Comparison of ENCODE assay signal across 39 cellular contexts in genomic region chrX:124093222-124093621, GRCh38.
"Had no signal": no experiment of that assay in that cellular context is flagged by ENCODE, and none has a peak within 500 bp of the region (broad histone marks: within the 10 kb centered on the region; RNA-seq: fewer than 3 reads in every experiment).

No MANE protein-coding gene starts in this region.

- H3K4me1 Mint-ChIP-seq: activated CD8-positive, alpha-beta memory T cell treated with anti-CD3 and anti-CD28 coated beads, Interleukin-2, amount 10 ng/mL, durations not matched to agents 7 days and 5 days; activated naive CD8-positive, alpha-beta T cell treated with anti-CD3 and anti-CD28 coated beads, Interleukin-2, amount 10 ng/mL, durations not matched to agents 7 days and 5 days; brain; WTC11 had no signal

- H3K4me1 ChIP-seq: ascending aorta had no signal

- H3K27ac Mint-ChIP-seq: activated CD4-positive, alpha-beta memory T cell treated with anti-CD3 and anti-CD28 coated beads, Interleukin-2, amount 10 ng/mL, durations not matched to agents 7 days and 5 days; activated CD4-positive, alpha-beta T cell treated with anti-CD3 and anti-CD28 coated beads for 36 hours; activated CD8-positive, alpha-beta memory T cell treated with anti-CD3 and anti-CD28 coated beads, Interleukin-2, amount 10 ng/mL, durations not matched to agents 7 days and 5 days; activated naive CD4-positive, alpha-beta T cell treated with anti-CD3 and anti-CD28 coated beads, Interleukin-2, amount 10 ng/mL, durations not matched to agents 7 days and 5 days; activated naive CD8-positive, alpha-beta T cell; activated naive CD8-positive, alpha-beta T cell treated with anti-CD3 and anti-CD28 coated beads, Interleukin-2, amount 10 ng/mL, durations not matched to agents 7 days and 5 days; activated T-cell treated with anti-CD3 and anti-CD28 coated beads, Interleukin-2, amount 50 U/mL, for 24 hours; activated T-helper 2 cell treated with anti-CD3 and anti-CD28 coated beads, Interferon-gamma antibody, Interleukin-2, Interleukin-4, amounts not matched to agents 10 μg/mL and 5 μg/mL and 100 μg/mL, durations not matched to agents 14 hours and 24 hours and 36 hours; brain; T-helper 1 cell treated with Interleukin-12 subunit alpha and Interleukin-12 subunit beta and Interleukin-4 antibody, amounts not matched to agents 30 μg/mL and 1 μg/mL, for 36 hours; T-helper 2 cell treated with Interferon-gamma antibody and Interleukin-4, amounts not matched to agents 5 μg/mL and 100 μg/mL, for 36 hours; WTC11 had no signal

- H3K4me3 ChIP-seq: ascending aorta, cardiac muscle cell had no signal

- H3K27me3 Mint-ChIP-seq: activated CD4-positive, alpha-beta memory T cell treated with anti-CD3 and anti-CD28 coated beads, Interleukin-2, amount 10 ng/mL, durations not matched to agents 7 days and 5 days; activated CD4-positive, alpha-beta T cell treated with anti-CD3 and anti-CD28 coated beads for 36 hours; activated CD8-positive, alpha-beta memory T cell treated with anti-CD3 and anti-CD28 coated beads, Interleukin-2, amount 10 ng/mL, durations not matched to agents 7 days and 5 days; activated naive CD4-positive, alpha-beta T cell treated with anti-CD3 and anti-CD28 coated beads, Interleukin-2, amount 10 ng/mL, durations not matched to agents 7 days and 5 days; activated naive CD4-positive, alpha-beta T cell treated with anti-CD3 and anti-CD28 coated beads, Interleukin-2, amount 50 U/mL, for 24 hours; activated naive CD8-positive, alpha-beta T cell; activated naive CD8-positive, alpha-beta T cell treated with anti-CD3 and anti-CD28 coated beads, Interleukin-2, amount 10 ng/mL, durations not matched to agents 7 days and 5 days; activated naive CD8-positive, alpha-beta T cell treated with anti-CD3 and anti-CD28 coated beads, Interleukin-2, amount 50 U/mL, for 24 hours; brain; central memory CD8-positive, alpha-beta T cell had no signal

- H3K27me3 ChIP-seq: ascending aorta, cardiac muscle cell had no signal

- H3K9me3 ChIP-seq: ascending aorta had no signal

- H3K4me3 Mint-ChIP-seq: activated CD4-positive, alpha-beta memory T cell treated with anti-CD3 and anti-CD28 coated beads, Interleukin-2, amount 10 ng/mL, durations not matched to agents 7 days and 5 days; activated CD4-positive, alpha-beta T cell treated with anti-CD3 and anti-CD28 coated beads for 36 hours; activated CD8-positive, alpha-beta memory T cell treated with anti-CD3 and anti-CD28 coated beads, Interleukin-2, amount 10 ng/mL, durations not matched to agents 7 days and 5 days; activated naive CD4-positive, alpha-beta T cell treated with anti-CD3 and anti-CD28 coated beads, Interleukin-2, amount 10 ng/mL, durations not matched to agents 7 days and 5 days; activated naive CD4-positive, alpha-beta T cell treated with anti-CD3 and anti-CD28 coated beads, Interleukin-2, amount 50 U/mL, for 24 hours; activated naive CD8-positive, alpha-beta T cell; activated naive CD8-positive, alpha-beta T cell treated with anti-CD3 and anti-CD28 coated beads, Interleukin-2, amount 10 ng/mL, durations not matched to agents 7 days and 5 days; activated naive CD8-positive, alpha-beta T cell treated with anti-CD3 and anti-CD28 coated beads, Interleukin-2, amount 50 U/mL, for 24 hours; activated T-cell treated with anti-CD3 and anti-CD28 coated beads, Interleukin-2, amount 50 U/mL, for 24 hours; brain; central memory CD8-positive, alpha-beta T cell; T-helper 1 cell treated with Interleukin-12 subunit alpha and Interleukin-12 subunit beta and Interleukin-4 antibody, amounts not matched to agents 30 μg/mL and 1 μg/mL, for 36 hours; T-helper 2 cell treated with Interferon-gamma antibody and Interleukin-4, amounts not matched to agents 5 μg/mL and 100 μg/mL, for 36 hours; WTC11 had no signal

- ATAC-seq: activated CD4-positive, alpha-beta T cell treated with anti-CD3 and anti-CD28 coated beads for 36 hours; activated CD4-positive, CD25-positive, alpha-beta regulatory T cell treated with anti-CD3 and anti-CD28 coated beads, Interleukin-2, amount 50 U/mL, for 24 hours; activated CD8-positive, alpha-beta memory T cell treated with anti-CD3 and anti-CD28 coated beads, Interleukin-2, amount 10 ng/mL, durations not matched to agents 7 days and 5 days; activated naive CD8-positive, alpha-beta T cell treated with anti-CD3 and anti-CD28 coated beads, Interleukin-2, amount 50 U/mL, for 24 hours; WTC11 had no signal

- H3K27ac ChIP-seq: ascending aorta, cardiac muscle cell, WERI-Rb-1 had no signal

- DNase-seq: activated CD4-positive, alpha-beta memory T cell treated with anti-CD3 and anti-CD28 coated beads, Interleukin-2, amount 10 ng/mL, durations not matched to agents 7 days and 5 days; activated CD4-positive, alpha-beta T cell treated with anti-CD3 and anti-CD28 coated beads for 1 hour; activated CD4-positive, alpha-beta T cell treated with anti-CD3 and anti-CD28 coated beads for 36 hours; activated CD4-positive, alpha-beta T cell treated with anti-CD3 and anti-CD28 coated beads for 48 hours; activated CD4-positive, alpha-beta T cell treated with anti-CD3 and anti-CD28 coated beads, Interleukin-2, amount 50 U/mL, for 1 hour; activated CD4-positive, alpha-beta T cell treated with anti-CD3 and anti-CD28 coated beads, Interleukin-2, amount 50 U/mL, for 4 hours; activated CD4-positive, CD25-positive, alpha-beta regulatory T cell; activated CD8-positive, alpha-beta memory T cell treated with anti-CD3 and anti-CD28 coated beads for 24 hours; activated CD8-positive, alpha-beta memory T cell treated with anti-CD3 and anti-CD28 coated beads, Interleukin-2, amount 10 ng/mL, durations not matched to agents 7 days and 5 days; activated CD8-positive, alpha-beta memory T cell treated with anti-CD3 and anti-CD28 coated beads, Interleukin-2, amount 50 U/mL, for 48 hours; activated effector memory CD4-positive, alpha-beta T cell treated with Interleukin-2 at 50 U/mL for 16 hours; activated gamma-delta T cell; activated naive CD4-positive, alpha-beta T cell treated with anti-CD3 and anti-CD28 coated beads, Interleukin-2, amount 10 ng/mL, durations not matched to agents 7 days and 5 days; activated naive CD4-positive, alpha-beta T cell treated with Interleukin-2 at 50 U/mL for 16 hours; activated naive CD8-positive, alpha-beta T cell treated with anti-CD3 and anti-CD28 coated beads, Interleukin-2, amount 10 ng/mL, durations not matched to agents 7 days and 5 days; activated naive CD8-positive, alpha-beta T cell treated with anti-CD3 and anti-CD28 coated beads, Interleukin-2, amount 50 U/mL, for 24 hours; activated T-cell treated with anti-CD3 and anti-CD28 coated beads, Interleukin-2, amount 50 U/mL, for 24 hours; activated T-cell treated with anti-CD3 and anti-CD28 coated beads, Interleukin-2, amount 50 U/mL, for 48 hours; amygdala; anterior cingulate cortex; caudate nucleus; cerebellar nuclear complex; T-helper 1 cell; T-helper 2 cell; T-helper 9 cell; WERI-Rb-1 had no signal

- FAIRE-seq: bronchial epithelial cell, TTC549 had no signal

- H3K9me3 Mint-ChIP-seq: activated CD4-positive, alpha-beta memory T cell treated with anti-CD3 and anti-CD28 coated beads, Interleukin-2, amount 10 ng/mL, durations not matched to agents 7 days and 5 days; activated naive CD4-positive, alpha-beta T cell treated with anti-CD3 and anti-CD28 coated beads, Interleukin-2, amount 10 ng/mL, durations not matched to agents 7 days and 5 days; activated naive CD4-positive, alpha-beta T cell treated with anti-CD3 and anti-CD28 coated beads, Interleukin-2, amount 50 U/mL, for 24 hours; activated naive CD8-positive, alpha-beta T cell treated with anti-CD3 and anti-CD28 coated beads, Interleukin-2, amount 10 ng/mL, durations not matched to agents 7 days and 5 days; activated naive CD8-positive, alpha-beta T cell treated with anti-CD3 and anti-CD28 coated beads, Interleukin-2, amount 50 U/mL, for 24 hours; activated T-cell treated with anti-CD3 and anti-CD28 coated beads, Interleukin-2, amount 50 U/mL, for 24 hours; central memory CD8-positive, alpha-beta T cell; WTC11 had no signal
